Comparison of ENCODE assay signal across 21 cellular contexts in genomic region chr4:147137280-147137679, GRCh38.
"Had no signal": no experiment of that assay in that cellular context is flagged by ENCODE, and none has a peak within 500 bp of the region (broad histone marks: within the 10 kb centered on the region; RNA-seq: fewer than 3 reads in every experiment).

No MANE protein-coding gene starts in this region.

- H3K9me3 ChIP-seq: adrenal gland, esophagus squamous epithelium, ovary, SK-N-SH, suprapubic skin had no signal

- H3K36me3 Mint-ChIP-seq: activated naive CD4-positive, alpha-beta T cell treated with anti-CD3 and anti-CD28 coated beads, Interleukin-2, amount 50 U/mL, for 24 hours had no signal

- H3K27ac ChIP-seq: suprapubic skin had no signal

- ATAC-seq: stimulated activated naive CD8-positive, alpha-beta T cell treated with anti-CD3 and anti-CD28 coated beads, Interleukin-15, Interleukin-2, amounts not matched to agents 100 U/mL and 50 U/mL, for 24 hours had no signal

- H3K9me3 Mint-ChIP-seq: activated naive CD4-positive, alpha-beta T cell treated with anti-CD3 and anti-CD28 coated beads, Interleukin-2, amount 50 U/mL, for 24 hours; nephron progenitor cell had no signal

- H3K4me1 Mint-ChIP-seq: activated naive CD4-positive, alpha-beta T cell treated with anti-CD3 and anti-CD28 coated beads, Interleukin-2, amount 50 U/mL, for 24 hours; nephron progenitor cell had no signal

- H3K36me3 ChIP-seq: adrenal gland, esophagus squamous epithelium, ovary, suprapubic skin had no signal

- H3K4me3 Mint-ChIP-seq: activated naive CD4-positive, alpha-beta T cell treated with anti-CD3 and anti-CD28 coated beads, Interleukin-2, amount 50 U/mL, for 24 hours; nephron progenitor cell had no signal

- H3K27me3 ChIP-seq: adrenal gland, esophagus squamous epithelium, ovary, suprapubic skin had no signal

- H3K27ac Mint-ChIP-seq: activated naive CD4-positive, alpha-beta T cell treated with anti-CD3 and anti-CD28 coated beads, Interleukin-2, amount 50 U/mL, for 24 hours; nephron progenitor cell had no signal

- H3K4me1 ChIP-seq: adrenal gland, suprapubic skin had no signal

- H3K4me3 ChIP-seq: adrenal gland, coronary artery, esophagus squamous epithelium, ovary, suprapubic skin had no signal

- DNase-seq: activated CD4-positive, alpha-beta T cell treated with anti-CD3 and anti-CD28 coated beads for 1 hour; activated CD4-positive, alpha-beta T cell treated with anti-CD3 and anti-CD28 coated beads, Interleukin-2, amount 50 U/mL, for 4 hours; activated T-cell treated with anti-CD3 and anti-CD28 coated beads for 4 hours; adrenal gland; central memory CD4-positive, alpha-beta T cell; effector CD4-positive, alpha-beta T cell; esophagus squamous epithelium; glutamatergic neuron; islet precursor cell; nephron progenitor cell; ovary; SHP77; SK-N-SH; stimulated activated CD4-positive, alpha-beta T cell treated with anti-CD3 and anti-CD28 coated beads, Interleukin-4, amount 100 ng/mL, for 4 hours; stimulated activated CD8-positive, alpha-beta memory T cell treated with anti-CD3 and anti-CD28 coated beads, Interleukin-4, amount 100 ng/mL, for 48 hours; stimulated activated naive CD8-positive, alpha-beta T cell treated with anti-CD3 and anti-CD28 coated beads, Interleukin-15, Interleukin-2, amounts not matched to agents 100 U/mL and 50 U/mL, for 24 hours; T-helper 1 cell; T1000 had no signal
